28 cellular contexts compared by ENCODE assay signal in genomic region chr5:77832938-77833337, GRCh38.
"Had no signal": no experiment of that assay in that cellular context is flagged by ENCODE, and none has a peak within 500 bp of the region (broad histone marks: within the 10 kb centered on the region; RNA-seq: fewer than 3 reads in every experiment).

No MANE protein-coding gene starts in this region.

- H3K4me2 ChIP-seq: SK-N-SH had no signal

- H3K4me1 Mint-ChIP-seq: activated CD8-positive, alpha-beta memory T cell treated with anti-CD3 and anti-CD28 coated beads, Interleukin-2, amount 10 ng/mL, durations not matched to agents 7 days and 5 days; activated naive CD8-positive, alpha-beta T cell treated with anti-CD3 and anti-CD28 coated beads, Interleukin-2, amount 50 U/mL, for 24 hours had no signal

- H3K27ac ChIP-seq: brain microvascular endothelial cell, RWPE1, SJCRH30, WERI-Rb-1 had no signal

- H3K27me3 ChIP-seq: SJCRH30 had no signal

- H3K36me3 ChIP-seq: brain microvascular endothelial cell, SJCRH30, WERI-Rb-1 had no signal

- ATAC-seq: activated CD8-positive, alpha-beta memory T cell treated with anti-CD3 and anti-CD28 coated beads, Interleukin-2, amount 10 ng/mL, durations not matched to agents 7 days and 5 days; activated naive CD4-positive, alpha-beta T cell treated with anti-CD3 and anti-CD28 coated beads, Interleukin-2, amount 50 U/mL, for 72 hours; activated naive CD8-positive, alpha-beta T cell treated with anti-CD3 and anti-CD28 coated beads, Interleukin-2, amount 50 U/mL, for 24 hours; Panc1 had no signal

- H3K36me3 Mint-ChIP-seq: activated CD8-positive, alpha-beta memory T cell treated with anti-CD3 and anti-CD28 coated beads, Interleukin-2, amount 10 ng/mL, durations not matched to agents 7 days and 5 days; activated naive CD4-positive, alpha-beta T cell treated with anti-CD3 and anti-CD28 coated beads, Interleukin-2, amount 50 U/mL, for 72 hours had no signal

- H3K9me3 Mint-ChIP-seq: activated naive CD4-positive, alpha-beta T cell treated with anti-CD3 and anti-CD28 coated beads, Interleukin-2, amount 50 U/mL, for 72 hours; activated naive CD8-positive, alpha-beta T cell treated with anti-CD3 and anti-CD28 coated beads, Interleukin-2, amount 50 U/mL, for 24 hours; activated T-cell treated with anti-CD3 and anti-CD28 coated beads, Interleukin-2, amount 50 U/mL, for 24 hours had no signal

- H3K9me3 ChIP-seq: SJCRH30, SK-N-SH had no signal

- DNase-seq: activated CD4-positive, alpha-beta T cell treated with anti-CD3 and anti-CD28 coated beads for 48 hours; activated CD4-positive, alpha-beta T cell treated with anti-CD3 and anti-CD28 coated beads, Interleukin-2, amount 50 U/mL, for 4 hours; activated CD4-positive, CD25-positive, alpha-beta regulatory T cell treated with anti-CD3 and anti-CD28 coated beads, Interleukin-2, amount 50 U/mL, for 72 hours; activated CD8-positive, alpha-beta memory T cell treated with anti-CD3 and anti-CD28 coated beads, Interleukin-2, amount 10 ng/mL, durations not matched to agents 7 days and 5 days; activated effector memory CD4-positive, alpha-beta T cell treated with anti-CD3 and anti-CD28 coated beads, Interleukin-2, amount 50 U/mL, for 16 hours; activated naive CD4-positive, alpha-beta T cell treated with Interleukin-2 at 50 U/mL for 16 hours; activated naive CD8-positive, alpha-beta T cell treated with anti-CD3 and anti-CD28 coated beads, Interleukin-2, amount 50 U/mL, for 24 hours; activated T-cell treated with anti-CD3 and anti-CD28 coated beads, Interleukin-2, amount 50 U/mL, for 24 hours; amygdala; brain microvascular endothelial cell; caudate nucleus; MM.1S; NCI-H1105; NCI-H1436; NCI-H1694 treated with DMSO at 0.1 percent for 48 hours; NCI-H2029 treated with DMSO at 0.1 percent for 48 hours; NCI-H345; NCI-H510A; NK-92 treated with Interleukin-12 subunit alpha and Interleukin-12 subunit beta, amount 100 ng/mL, for 24 hours; OCI-M1; Right ventricle myocardium superior; SJCRH30; SK-N-SH; T-helper 1 cell; WERI-Rb-1 had no signal

- H3K27ac Mint-ChIP-seq: activated CD8-positive, alpha-beta memory T cell treated with anti-CD3 and anti-CD28 coated beads, Interleukin-2, amount 10 ng/mL, durations not matched to agents 7 days and 5 days; activated naive CD4-positive, alpha-beta T cell treated with anti-CD3 and anti-CD28 coated beads, Interleukin-2, amount 50 U/mL, for 72 hours; activated naive CD8-positive, alpha-beta T cell treated with anti-CD3 and anti-CD28 coated beads, Interleukin-2, amount 50 U/mL, for 24 hours; activated T-cell treated with anti-CD3 and anti-CD28 coated beads, Interleukin-2, amount 50 U/mL, for 24 hours had no signal

- H3K9me2 ChIP-seq: SK-N-SH had no signal

- H3K4me3 Mint-ChIP-seq: activated CD8-positive, alpha-beta memory T cell treated with anti-CD3 and anti-CD28 coated beads, Interleukin-2, amount 10 ng/mL, durations not matched to agents 7 days and 5 days; activated naive CD8-positive, alpha-beta T cell treated with anti-CD3 and anti-CD28 coated beads, Interleukin-2, amount 50 U/mL, for 24 hours; activated T-cell treated with anti-CD3 and anti-CD28 coated beads, Interleukin-2, amount 50 U/mL, for 24 hours had no signal

- H3K4me3 ChIP-seq: SJCRH30 had no signal
